In the genomic region with DNA sequence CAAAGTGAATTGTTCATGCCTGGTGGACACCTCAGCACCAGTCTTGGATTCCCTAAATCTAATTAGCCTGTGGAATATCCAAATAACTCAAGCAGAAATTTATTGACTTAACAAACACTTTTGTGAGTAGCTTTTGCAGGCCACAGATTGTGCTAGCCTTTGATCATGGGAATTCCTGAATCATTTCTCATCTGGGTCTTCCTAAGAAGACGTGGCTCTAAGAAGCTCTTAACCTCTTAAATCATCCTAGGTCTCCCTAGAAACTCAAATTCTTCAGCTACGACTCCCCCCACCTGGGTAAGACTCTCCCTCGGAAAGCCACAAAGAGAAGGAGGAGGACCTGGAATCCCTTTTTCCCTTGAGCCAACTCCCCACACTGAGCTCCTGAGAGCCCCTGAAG, we compare ENCODE assay signal across 16 cellular contexts. TPM values are rescaled to one million over a fixed set of nuclear protein-coding genes. Genes with fewer than 3 reads are reported as not detected.
DNase-seq lines count a peak whose midpoint lies in the region; ATAC-seq and TF ChIP-seq lines count a peak whose summit lies in the region.
"Had no signal": no experiment of that assay in that cellular context is flagged by ENCODE, and none has a peak within 500 bp of the region (broad histone marks: within the 10 kb centered on the region; RNA-seq: fewer than 3 reads in every experiment).

No MANE protein-coding gene starts in this region.

- H3K14ac ChIP-seq in IMR-90 (replicated peaks; ENCODE audit: low read depth, low read length) (no peak overlapping the region), mesenchymal stem cell (ENCODE audit: low read length in 2 of 2) (no peak overlapping the region)

- CTCF ChIA-PET in IMR-90 (lab: Yijun Ruan, JAX), result no interaction called here

- peak overlapping the region; percentile 8 for H2AFZ ChIP-seq in IMR-90 (replicated peaks; ENCODE audit: low read length, poor library complexity)
- no peak overlapping the region for H2AFZ ChIP-seq in mesenchymal stem cell (ENCODE audit: low read depth, low read length)

- H3K9me3 ChIP-seq in IMR-90 (ENCODE audit: control insufficient read depth, insufficient read depth, low read length) (no peaks in the 10 kb centered on the region), mesenchymal stem cell (ENCODE audit: control insufficient read depth, low read length) (no peaks in the 10 kb centered on the region)
- H3K9me3 ChIP-seq: colonic mucosa, thoracic aorta had no signal

- no peak overlapping the region for H2BK20ac ChIP-seq in IMR-90 (ENCODE audit: low read depth, low read length)

- POLR2A ChIA-PET in IMR-90 (lab: Charles Lee; ENCODE audit: unreplicated experiment), result no interaction called here

- no peak overlapping the region for H3K18ac ChIP-seq in IMR-90 (ENCODE audit: low read depth, low read length)
- peak overlapping the region in 1 of 2 experiments; percentile 3 for H3K18ac ChIP-seq in mesenchymal stem cell (ENCODE audit: low read depth in 1 of 2, low read length in 2 of 2)

- H4K8ac ChIP-seq in IMR-90 (ENCODE audit: low read depth in 2 of 2, low read length in 2 of 2), result no peak overlapping the region
- H4K8ac ChIP-seq in mesenchymal stem cell (ENCODE audit: low read length), result no peak overlapping the region

- H3K56ac ChIP-seq in IMR-90 (ENCODE audit: extremely low read depth, insufficient read depth, low read length), result no peak overlapping the region

- DNase-seq in AG08395 (ENCODE audit: low spot score) (peak; percentile 43), IMR-90 (peak; percentile 84), brain microvascular endothelial cell (peak; percentile 23), mesenchymal stem cell (peak; percentile 82), NCI-H524 treated with DMSO at 0.1 percent for 48 hours (lab: John Stamatoyannopoulos, UW) (no peak), DMS 273 (lab: John Stamatoyannopoulos, UW; ENCODE audit: unreplicated experiment) (no peak), caudate nucleus (lab: John Stamatoyannopoulos, UW) (no peak), T-helper 1 cell (no peak)
- DNase-seq: activated CD4-positive, alpha-beta T cell treated with anti-CD3 and anti-CD28 coated beads for 1 hour; activated T-cell treated with anti-CD3 and anti-CD28 coated beads for 4 hours; colonic mucosa; DMS79; NCI-H1417 treated with DMSO at 0.1 percent for 48 hours; NCI-H510A treated with DMSO at 0.1 percent for 48 hours had no signal

- peaks cover 5% of the 10 kb centered on the region; the same call in 1 of the 2 replicates for H4K20me1 ChIP-seq in IMR-90 (ENCODE audit: insufficient read depth, low read length)

- H3K79me1 ChIP-seq in IMR-90 (ENCODE audit: low read depth in 1 of 2, low read length in 2 of 2) (no peaks in the 10 kb centered on the region), mesenchymal stem cell (replicated peaks; ENCODE audit: low read length, poor library complexity, severe bottlenecking) (no peaks in the 10 kb centered on the region)

- H3K27me3 ChIP-seq in IMR-90 (ENCODE audit: control insufficient read depth, insufficient read depth, low read length), result no peaks in the 10 kb centered on the region
- no peaks in the 10 kb centered on the region for H3K27me3 ChIP-seq in brain microvascular endothelial cell (replicated peaks)
- H3K27me3 ChIP-seq in mesenchymal stem cell (ENCODE audit: control insufficient read depth in 1 of 2, insufficient read depth in 1 of 2, low read length in 2 of 2), result no peaks in the 10 kb centered on the region
- H3K27me3 ChIP-seq: colonic mucosa had no signal

- H3K4me1 ChIP-seq in IMR-90 (ENCODE audit: control insufficient read depth, insufficient read depth, low read length), result peaks cover 13% of the 10 kb centered on the region; the same call in 1 of the 2 replicates
- H3K4me1 ChIP-seq in mesenchymal stem cell (ENCODE audit: control insufficient read depth, insufficient read depth, low read depth, low read length), result peaks cover 11% of the 10 kb centered on the region

- H2BK5ac ChIP-seq in IMR-90 (ENCODE audit: low read depth, low read length, poor library complexity, severe bottlenecking) (no peak overlapping the region), mesenchymal stem cell (ENCODE audit: low read depth, low read length, poor library complexity, severe bottlenecking) (no peak overlapping the region)

- in situ Hi-C loops in IMR-90 (cut with MboI; ENCODE audit: low sequenced_read_pairs), result no loop called here
- in situ Hi-C loops in brain microvascular endothelial cell (cut with HindIII; ENCODE audit: low pct_ligation_motif_present, low sequenced_read_pairs), result no loop called here

- H4K91ac ChIP-seq in IMR-90 (ENCODE audit: insufficient read depth, low read depth, low read length) (no peak overlapping the region; the same call in 1 of the 2 replicates), mesenchymal stem cell (ENCODE audit: low read length) (no peak overlapping the region)

- H2AK9ac ChIP-seq in IMR-90 (replicated peaks; ENCODE audit: low read depth, low read length, poor library complexity), result no peak overlapping the region

- no peak overlapping the region for H3K27ac ChIP-seq in IMR-90 (ENCODE audit: insufficient read depth, low read length)
- H3K27ac ChIP-seq in brain microvascular endothelial cell, result no peak overlapping the region
- peak overlapping the region; percentile 18 for H3K27ac ChIP-seq in mesenchymal stem cell (ENCODE audit: low read length, poor library complexity, severe bottlenecking)
- H3K27ac ChIP-seq in caudate nucleus (ENCODE audit: low read depth, low read length), result no peak overlapping the region
- H3K27ac ChIP-seq: colonic mucosa, thoracic aorta had no signal

- TF ChIP-seq POLR2A in IMR-90 (IDR thresholded peaks at IDR 0.05; ENCODE audit: low read depth, low read length), result no peak

- TF ChIP-seq CTCF in IMR-90 (conservative IDR thresholded peaks at IDR 0.05; ENCODE audit: low read depth, low read length), result no peak
- no peak for TF ChIP-seq CTCF in brain microvascular endothelial cell (IDR thresholded peaks at IDR 0.05; ENCODE audit: low read depth, low read length, missing control alignments)

- H2BK12ac ChIP-seq in mesenchymal stem cell (ENCODE audit: low read length in 2 of 2), result peak overlapping the region in 1 of 2 experiments; percentile 34

- no peaks in the 10 kb centered on the region for H3K36me3 ChIP-seq in IMR-90 (ENCODE audit: control insufficient read depth, insufficient read depth, low read length)
- no peaks in the 10 kb centered on the region for H3K36me3 ChIP-seq in brain microvascular endothelial cell (replicated peaks)
- no peaks in the 10 kb centered on the region for H3K36me3 ChIP-seq in mesenchymal stem cell (ENCODE audit: control insufficient read depth in 1 of 2, insufficient read depth in 2 of 2, low read depth in 1 of 2, low read length in 2 of 2)
- H3K36me3 ChIP-seq: colonic mucosa, thoracic aorta had no signal

- H3K4me3 ChIP-seq in IMR-90 (ENCODE audit: insufficient read depth, low read depth, low read length) (no peak overlapping the region), brain microvascular endothelial cell (ENCODE audit: low read depth, low read length) (no peak overlapping the region), mesenchymal stem cell (ENCODE audit: insufficient read depth in 1 of 2, low read depth in 1 of 2, low read length in 2 of 2) (no peak overlapping the region)
- H3K4me3 ChIP-seq: colonic mucosa, GM12878, thoracic aorta had no signal

- H2BK120ac ChIP-seq in IMR-90 (ENCODE audit: low read depth, low read length) (peak overlapping the region; percentile 21; the same call in 1 of the 2 replicates), mesenchymal stem cell (ENCODE audit: low read depth, low read length) (no peak overlapping the region)

- intact Hi-C loops in IMR-90 (cut with micrococcal nuclease), result no loop called here

- dilution Hi-C loops in IMR-90 (cut with HindIII; ENCODE audit: low sequenced_read_pairs, unreplicated experiment), result no loop called here

- H3K4me2 ChIP-seq in IMR-90 (ENCODE audit: low read depth, low read length), result no peak overlapping the region
- no peak overlapping the region for H3K4me2 ChIP-seq in mesenchymal stem cell (ENCODE audit: low read length, poor library complexity, severe bottlenecking)

- WGBS in IMR-90 (ENCODE audit: extremely low coverage in 2 of 2, insufficient read length in 1 of 2), 2 experiments, result no CpG with 5 or more reads among the region's 3 CpGs
- WGBS in mesenchymal stem cell, result 4% methylated on average over 3 of the region's 3 CpGs

- ATAC-seq in IMR-90 (ENCODE audit: low read depth), result no peak
- ATAC-seq: GM12878 had no signal

- H3K9me1 ChIP-seq in IMR-90 (ENCODE audit: insufficient read depth, low read length), result peaks cover 4% of the 10 kb centered on the region

- H3K4ac ChIP-seq in IMR-90 (ENCODE audit: low read depth, low read length) (no peak overlapping the region), mesenchymal stem cell (ENCODE audit: low read depth in 1 of 2, low read length in 2 of 2) (no peak overlapping the region)

- H4K5ac ChIP-seq in IMR-90 (ENCODE audit: low read depth, low read length), result no peak overlapping the region

- H2BK15ac ChIP-seq in IMR-90 (ENCODE audit: low read depth, low read length) (no peak overlapping the region; the same call in 2 of the 3 replicates), mesenchymal stem cell (ENCODE audit: low read depth, poor library complexity, severe bottlenecking) (no peak overlapping the region)

- H3K9ac ChIP-seq in IMR-90 (ENCODE audit: low read depth, low read length), result no peak overlapping the region
- no peak overlapping the region for H3K9ac ChIP-seq in mesenchymal stem cell (ENCODE audit: low read length)

- no TSS peak for BruUV-seq in IMR-90 (replicated peaks; lab: Mats Ljungman, UMichigan)

- H3K23ac ChIP-seq in IMR-90 (ENCODE audit: low read depth, low read length), result 0 out of 2 replicates have a peak overlapping the region, but pooled peaks have one; percentile 9
- no peak overlapping the region for H3K23ac ChIP-seq in mesenchymal stem cell (ENCODE audit: low read length in 2 of 2)

- H2AK5ac ChIP-seq in IMR-90 (ENCODE audit: low read depth, low read length) (no peak overlapping the region), mesenchymal stem cell (ENCODE audit: low read length, severe bottlenecking) (peak overlapping the region; percentile 55)

- no peak for TF ChIP-seq RAD21 in IMR-90 (IDR thresholded peaks at IDR 0.05; ENCODE audit: low read length)

TF ChIP-seq in IMR-90, 13 proteins besides CTCF, POLR2A, EP300 and RAD21 (continues in another document):
- TF ChIP-seq CHD1 (IDR thresholded peaks at IDR 0.05; ENCODE audit: low read depth, low read length) (no peak), RFX5 (IDR thresholded peaks at IDR 0.05; ENCODE audit: low read depth, low read length) (no peak), CEBPB (IDR thresholded peaks at IDR 0.05; ENCODE audit: low read depth, low read length) (no peak), FOS (IDR thresholded peaks at IDR 0.05; ENCODE audit: low read depth, low read length) (no peak), MXI1 (IDR thresholded peaks at IDR 0.05; ENCODE audit: borderline replicate concordance, low read depth, low read length) (no peak), SMC3 (IDR thresholded peaks at IDR 0.05; ENCODE audit: low read depth, low read length) (no peak), RCOR1 (IDR thresholded peaks at IDR 0.05; ENCODE audit: insufficient replicate concordance, low read length) (no peak)

RNA-seq across cellular contexts. Expression of a gene that starts 53.8 kb away (rescaled TPM):
- 20.0 and 24.4 TPM in 2 replicates for total RNA-seq in IMR-90 (2012; rRNA removed)
- 14.4 and 15.0 TPM in 2 replicates for polyA plus RNA-seq in IMR-90 (2012; rRNA removed)
- polyA plus RNA-seq in IMR-90 (2012; cell fraction: cytosol; rRNA removed), result 10.8 and 14.7 TPM in 2 replicates
- 25.2 and 30.9 TPM in 2 replicates for polyA plus RNA-seq in IMR-90 (2012; cell fraction: nucleus; rRNA removed; ENCODE audit: low replicate concordance)
- 10.1 TPM for polyA plus RNA-seq in mesenchymal stem cell (2013, experiment 1 of 2)
- 10.1 TPM for polyA plus RNA-seq in mesenchymal stem cell (2013, experiment 2 of 2)

Comparison
In these comparisons a context has a peak if more than half of its experiments do, and no peak if none do; other contexts are left out.
1. DNase-seq: peak in AG08395 (single experiment), IMR-90 (single experiment), brain microvascular endothelial cell (single experiment) and mesenchymal stem cell (single experiment); none in NCI-H524 treated with DMSO at 0.1 percent for 48 hours (single experiment), DMS 273 (single experiment), caudate nucleus (0 of 61) and T-helper 1 cell (0 of 5).